11 cellular contexts compared by ENCODE assay signal in genomic region chr22:43127166-43127908, GRCh38. TPM values are rescaled to one million over a fixed set of nuclear protein-coding genes. Genes with fewer than 3 reads are reported as not detected.
DNase-seq lines count a peak whose midpoint lies in the region; ATAC-seq and TF ChIP-seq lines count a peak whose summit lies in the region.
"Had no signal": no experiment of that assay in that cellular context is flagged by ENCODE, and none has a peak within 500 bp of the region (broad histone marks: within the 10 kb centered on the region; RNA-seq: fewer than 3 reads in every experiment).

No MANE protein-coding gene starts in this region.

- no peaks in the 10 kb centered on the region for H3K9me3 ChIP-seq in RWPE2 (ENCODE audit: severe bottlenecking)
- H3K9me3 ChIP-seq in left lung: no peaks in the 10 kb centered on the region
- H3K9me3 ChIP-seq: vagina had no signal

- peak; percentile 79 for DNase-seq in COLO668 (lab: John Stamatoyannopoulos, UW; ENCODE audit: unreplicated experiment)
- DNase-seq in RWPE2 (ENCODE audit: low spot score): peak; percentile 87
- no peak for DNase-seq in left lung
- DNase-seq in NCI-H2196 (lab: John Stamatoyannopoulos, UW; ENCODE audit: unreplicated experiment): no peak
- DNase-seq in NCI-H2081 treated with DMSO at 0.1 percent for 48 hours (lab: John Stamatoyannopoulos, UW): no peak
- DNase-seq in epidermal melanocyte (ENCODE audit: insufficient read length, low spot score): no peak
- DNase-seq: activated CD8-positive, alpha-beta memory T cell treated with anti-CD3 and anti-CD28 coated beads for 24 hours; foreskin melanocyte; Karpas-422 had no signal

- peak overlapping the region; percentile 24 for H3K4me3 ChIP-seq in RWPE2 (ENCODE audit: severe bottlenecking)
- H3K4me3 ChIP-seq in left lung: no peak overlapping the region
- H3K4me3 ChIP-seq: vagina had no signal

- no peaks in the 10 kb centered on the region for H3K27me3 ChIP-seq in RWPE2 (ENCODE audit: insufficient read depth, poor library complexity, severe bottlenecking)
- no peaks in the 10 kb centered on the region for H3K27me3 ChIP-seq in left lung
- H3K27me3 ChIP-seq: vagina had no signal

- H3K27ac ChIP-seq in RWPE2 (ENCODE audit: poor library complexity, severe bottlenecking) (peak overlapping the region; percentile 89), left lung (no peak overlapping the region)
- H3K27ac ChIP-seq: vagina had no signal

- intact Hi-C loops in left lung (cut with DNase I): no loop called here

- peaks cover 20% of the 10 kb centered on the region for H3K4me1 ChIP-seq in RWPE2 (ENCODE audit: insufficient read depth, poor library complexity, severe bottlenecking)
- peaks cover 0 to 43% of the 10 kb centered on the region in 2 donors for H3K4me1 ChIP-seq in left lung

- ATAC-seq in RWPE2 (ENCODE audit: low read depth) (peak; percentile 77), left lung (peak; percentile 5)
- ATAC-seq: activated naive CD4-positive, alpha-beta T cell treated with anti-CD3 and anti-CD28 coated beads, Interleukin-2, amount 50 U/mL, for 72 hours had no signal

- TF ChIP-seq CTCF in RWPE2 (IDR thresholded peaks at IDR 0.05; ENCODE audit: poor library complexity, severe bottlenecking) (no peak), left lung (IDR thresholded peaks at IDR 0.05) (no peak)

- H3K36me3 ChIP-seq in RWPE2 (ENCODE audit: low read depth) (peaks cover 4% of the 10 kb centered on the region; the same call in 1 of the 2 replicates), left lung (peaks cover 0 to 18% of the 10 kb centered on the region in 2 donors)

RNA-seq across cellular contexts. Expression of gene MCAT, which starts 15.9 kb away (rescaled TPM):
- 10 to 100 TPM; 15.0 to 16.6 TPM for total RNA-seq in left lung

RNA-seq across cellular contexts. Expression of gene BIK, which starts 16.8 kb away (rescaled TPM):
- total RNA-seq in left lung: 1 to 10 TPM; 2.0 to 3.1 TPM
- total RNA-seq: vagina had no signal

RNA-seq across cellular contexts. Expression of gene TSPO, which starts 24.0 kb away (rescaled TPM):
- total RNA-seq in left lung: 100 to 1,000 TPM; 195 to 276 TPM

RNA-seq across cellular contexts. Expression of gene TTLL1, which starts 38.1 kb away (rescaled TPM):
- 1 to 10 TPM; 5.3 to 6.0 TPM for total RNA-seq in left lung

RNA-seq across cellular contexts. Expression of gene TTLL12, which starts 59.6 kb away (rescaled TPM):
- 10 to 100 TPM; 26.4 to 42.1 TPM for total RNA-seq in left lung

Comparison
In these comparisons a context has a peak if more than half of its experiments do, and no peak if none do; other contexts are left out.
1. DNase-seq: peak in COLO668 (single experiment) and RWPE2 (single experiment); none in left lung (0 of 2), NCI-H2196 (single experiment), NCI-H2081 treated with DMSO at 0.1 percent for 48 hours (single experiment) and epidermal melanocyte (single experiment).